In genomic region chr2:130819915-130820861, GRCh38 we compare ENCODE assay signal across 11 cellular contexts. TPM values are rescaled to one million over a fixed set of nuclear protein-coding genes. Genes with fewer than 3 reads are reported as not detected.
DNase-seq lines count a peak whose midpoint lies in the region; ATAC-seq and TF ChIP-seq lines count a peak whose summit lies in the region.
"Had no signal": no experiment of that assay in that cellular context is flagged by ENCODE, and none has a peak within 500 bp of the region (broad histone marks: within the 10 kb centered on the region; RNA-seq: fewer than 3 reads in every experiment).

No MANE protein-coding gene starts in this region.

- H3K27me3 ChIP-seq in spleen (replicated peaks in 1 of 7), result peaks cover 0 to 31% (median 0%) of the 10 kb centered on the region in 7 donors

- DNase-seq in NCI-H1694 treated with DMSO at 0.1 percent for 48 hours (lab: John Stamatoyannopoulos, UW) (peak; percentile 91), astrocyte of the spinal cord (ENCODE audit: low read depth, low spot score) (peak; percentile 16), hippocampal formation (lab: John Stamatoyannopoulos, UW) (peak; percentile 39 to 57), spleen (peak; percentile 72), NCI-H1930 (lab: John Stamatoyannopoulos, UW) (no peak)
- no peak for DNase-seq in activated CD4-positive, CD25-positive, alpha-beta regulatory T cell treated with anti-CD3 and anti-CD28 coated beads, Interleukin-2, amount 50 U/mL, for 72 hours
- DNase-seq: activated CD4-positive, alpha-beta T cell treated with anti-CD3 and anti-CD28 coated beads, Interleukin-2, amount 10 ng/mL, durations not matched to agents 24 days and 14 days; DMS53 had no signal

- no peak for TF ChIP-seq POLR2A in spleen (IDR thresholded peaks at IDR 0.05)

- no peak for ATAC-seq in GM19463 (IDR thresholded peaks at IDR 0.05; ENCODE audit: unreplicated experiment)
- ATAC-seq in GM18868 (IDR thresholded peaks at IDR 0.05; ENCODE audit: unreplicated experiment), result no peak

- no peaks in the 10 kb centered on the region for H3K36me3 ChIP-seq in spleen

- H3K27ac ChIP-seq in spleen, result no peak overlapping the region

- in situ Hi-C loops in astrocyte of the spinal cord (cut with HindIII; ENCODE audit: low sequenced_read_pairs), result no loop called here

- WGBS in spleen, 5 donors, result 53 to 67% (median 64%) methylated on average over 17 to 22 of the region's 22 CpGs

- TF ChIP-seq CTCF in astrocyte of the spinal cord (IDR thresholded peaks at IDR 0.05; ENCODE audit: low read depth, low read length) (no peak), spleen (IDR thresholded peaks at IDR 0.05 in 8 of 11, conservative IDR thresholded peaks at IDR 0.05 in 3 of 11) (no peak)

- H3K4me3 ChIP-seq in astrocyte of the spinal cord (ENCODE audit: low read depth, low read length) (no peak overlapping the region), spleen (no peak overlapping the region)

- peaks cover 0 to 15% (median 4%) of the 10 kb centered on the region in 6 donors for H3K4me1 ChIP-seq in spleen

- intact Hi-C loops in spleen (cut with DNase I; ENCODE audit: low total_unique reads), result no loop called here

- H3K9me3 ChIP-seq in spleen, result no peaks in the 10 kb centered on the region

RNA-seq across cellular contexts. Expression of gene ARHGEF4, which starts 16.5 kb away (rescaled TPM):
- total RNA-seq in spleen, result under 1 TPM in 5 of 7 donors, not detected in 2; 0.30 to 0.88 (median 0.43) TPM
- under 1 TPM; 0.19 to 0.52 (median 0.50) TPM for polyA plus RNA-seq in spleen
- total RNA-seq: pulmonary artery endothelial cell had no signal

Comparison
In these comparisons a context has a peak if more than half of its experiments do, and no peak if none do; other contexts are left out.
1. DNase-seq: peak in NCI-H1694 treated with DMSO at 0.1 percent for 48 hours (single experiment), astrocyte of the spinal cord (single experiment), hippocampal formation (2 of 2) and spleen (single experiment); none in NCI-H1930 (0 of 2) and activated CD4-positive, CD25-positive, alpha-beta regulatory T cell treated with anti-CD3 and anti-CD28 coated beads, Interleukin-2, amount 50 U/mL, for 72 hours (single experiment).